Comparison of ENCODE assay signal across 21 cellular contexts in genomic region chr7:133650487-133651292, GRCh38.
DNase-seq lines count a peak whose midpoint lies in the region; ATAC-seq and TF ChIP-seq lines count a peak whose summit lies in the region.
"Had no signal": no experiment of that assay in that cellular context is flagged by ENCODE, and none has a peak within 500 bp of the region (broad histone marks: within the 10 kb centered on the region; RNA-seq: fewer than 3 reads in every experiment).

No MANE protein-coding gene starts in this region.

- no peak overlapping the region for H4K91ac ChIP-seq in IMR-90 (ENCODE audit: insufficient read depth, low read depth, low read length)

- H3K4me1 ChIP-seq in ACC112 (ENCODE audit: control insufficient read depth, insufficient read depth, low read length, unreplicated experiment) = peaks cover 22% of the 10 kb centered on the region
- H3K4me1 ChIP-seq in IMR-90 (ENCODE audit: control insufficient read depth, insufficient read depth, low read length) = peaks cover 4% of the 10 kb centered on the region
- H3K4me1 ChIP-seq in mammary epithelial cell (ENCODE audit: insufficient read depth, low read length) = no peaks in the 10 kb centered on the region
- H3K4me1 ChIP-seq in SJCRH30 = peaks cover 6% of the 10 kb centered on the region
- H3K4me1 ChIP-seq: right lobe of liver had no signal

- intact Hi-C loops in IMR-90 (cut with micrococcal nuclease) (loop anchor here (5.0 kb wide), 1 partner anchor 68 kb away; no protein-coding TSS in a partner anchor), mammary epithelial cell (cut with micrococcal nuclease) (no loop called here)

- no peak overlapping the region for H2BK15ac ChIP-seq in IMR-90 (ENCODE audit: low read depth, low read length)

- in situ Hi-C loops in IMR-90 (cut with MboI; ENCODE audit: low sequenced_read_pairs) (no loop called here), mammary epithelial cell (cut with MboI; ENCODE audit: low sequenced_read_pairs in 2 of 2) (no loop called here)

- no peaks in the 10 kb centered on the region; the same call in 1 of the 2 replicates for H4K20me1 ChIP-seq in IMR-90 (ENCODE audit: insufficient read depth, low read length)
- H4K20me1 ChIP-seq in mammary epithelial cell (ENCODE audit: insufficient read depth, low read length) = no peaks in the 10 kb centered on the region

- H3K23ac ChIP-seq in IMR-90 (ENCODE audit: low read depth, low read length) = no peak overlapping the region

- WGBS in IMR-90 (ENCODE audit: extremely low coverage in 2 of 2, insufficient read length in 1 of 2), 2 experiments = no CpG with 5 or more reads among the region's 5 CpGs
- 56% methylated on average over 5 of the region's 5 CpGs for WGBS in mammary epithelial cell (ENCODE audit: low coverage, missing lambda C conversion rate)

- H3K9me1 ChIP-seq in IMR-90 (ENCODE audit: insufficient read depth, low read length) = peaks cover 2% of the 10 kb centered on the region; the same call in 1 of the 2 replicates

- no peak overlapping the region for H3K14ac ChIP-seq in IMR-90 (replicated peaks; ENCODE audit: low read depth, low read length)

- no peak overlapping the region for H3K56ac ChIP-seq in IMR-90 (ENCODE audit: extremely low read depth, insufficient read depth, low read length)

- dilution Hi-C loops in IMR-90 (cut with HindIII; ENCODE audit: low sequenced_read_pairs, unreplicated experiment) (no loop called here), mammary epithelial cell (cut with HindIII; ENCODE audit: low sequenced_read_pairs) (no loop called here)

- no peak overlapping the region for H2BK20ac ChIP-seq in IMR-90 (ENCODE audit: low read depth, low read length)

- H2AFZ ChIP-seq in ACC112 (ENCODE audit: low read length, unreplicated experiment) (no peak overlapping the region), IMR-90 (replicated peaks; ENCODE audit: low read length, poor library complexity) (no peak overlapping the region), mammary epithelial cell (ENCODE audit: low read depth, low read length) (no peak overlapping the region)

- TF ChIP-seq RAD21 in IMR-90 (IDR thresholded peaks at IDR 0.05; ENCODE audit: low read length) = no peak

- H3K27ac ChIP-seq in ACC112 (ENCODE audit: low read depth, low read length) (peak overlapping the region; percentile 49), IMR-90 (ENCODE audit: insufficient read depth, low read length) (no peak overlapping the region), mammary epithelial cell (ENCODE audit: insufficient read depth, low read depth, low read length) (peak overlapping the region; percentile 7), SJCRH30 (no peak overlapping the region)
- H3K27ac ChIP-seq: A549, right lobe of liver had no signal

- ATAC-seq in IMR-90 (ENCODE audit: low read depth) = no peak
- ATAC-seq: A549; stimulated activated naive CD8-positive, alpha-beta T cell treated with anti-CD3 and anti-CD28 coated beads, Interleukin-15, amount 100 ng/mL, for 72 hours had no signal

- H3K9ac ChIP-seq in IMR-90 (ENCODE audit: low read depth, low read length) = no peak overlapping the region
- no peak overlapping the region for H3K9ac ChIP-seq in mammary epithelial cell (ENCODE audit: insufficient read depth, low read length)

- H3K18ac ChIP-seq in IMR-90 (ENCODE audit: low read depth, low read length) = peak overlapping the region; percentile 47; the same call in 1 of the 2 replicates

- H3K36me3 ChIP-seq in ACC112 (ENCODE audit: insufficient read depth, low read length) (no peaks in the 10 kb centered on the region), IMR-90 (ENCODE audit: control insufficient read depth, insufficient read depth, low read length) (no peaks in the 10 kb centered on the region), mammary epithelial cell (ENCODE audit: insufficient read depth, low read length) (no peaks in the 10 kb centered on the region), SJCRH30 (no peaks in the 10 kb centered on the region)
- H3K36me3 ChIP-seq: right lobe of liver had no signal

- no peaks in the 10 kb centered on the region; a peak in 1 of 4 replicates for H3K79me1 ChIP-seq in IMR-90 (ENCODE audit: low read depth in 1 of 2, low read length in 2 of 2)

- H3K4me2 ChIP-seq in IMR-90 (ENCODE audit: low read depth, low read length) (peak overlapping the region; percentile 7; the same call in 1 of the 2 replicates), mammary epithelial cell (ENCODE audit: insufficient read depth, low read depth, low read length) (no peak overlapping the region)
- H3K4me2 ChIP-seq: A549 had no signal

- no peak overlapping the region for H2AK9ac ChIP-seq in IMR-90 (replicated peaks; ENCODE audit: low read depth, low read length, poor library complexity)

- no peak overlapping the region for H2BK120ac ChIP-seq in IMR-90 (ENCODE audit: low read depth, low read length)

- POLR2A ChIA-PET in IMR-90 (lab: Charles Lee; ENCODE audit: unreplicated experiment) = no interaction called here

- no peak overlapping the region for H2AK5ac ChIP-seq in IMR-90 (ENCODE audit: low read depth, low read length)

- no peak overlapping the region for H3K4me3 ChIP-seq in ACC112 (ENCODE audit: low read depth, low read length)
- no peak overlapping the region for H3K4me3 ChIP-seq in IMR-90 (ENCODE audit: insufficient read depth, low read depth, low read length)
- H3K4me3 ChIP-seq in mammary epithelial cell (replicated peaks in 1 of 3; ENCODE audit: insufficient read depth in 1 of 3, low read depth in 2 of 3, low read length in 3 of 3) = no peak overlapping the region
- no peak overlapping the region for H3K4me3 ChIP-seq in SJCRH30
- H3K4me3 ChIP-seq: A549, right lobe of liver had no signal

- H3K4ac ChIP-seq in IMR-90 (ENCODE audit: low read depth, low read length) = no peak overlapping the region

- H3K79me2 ChIP-seq in ACC112 (ENCODE audit: control insufficient read depth, insufficient read depth, low read length, unreplicated experiment) (no peaks in the 10 kb centered on the region), mammary epithelial cell (ENCODE audit: insufficient read depth, low read length) (no peaks in the 10 kb centered on the region)

- no peak overlapping the region for H2BK5ac ChIP-seq in IMR-90 (ENCODE audit: low read depth, low read length, poor library complexity, severe bottlenecking)

- H4K5ac ChIP-seq in IMR-90 (ENCODE audit: low read depth, low read length) = no peak overlapping the region

- BruUV-seq in IMR-90 (replicated peaks; lab: Mats Ljungman, UMichigan) (no TSS peak), mammary epithelial cell (replicated peaks; lab: Mats Ljungman, UMichigan) (no TSS peak)

- no peak for DNase-seq in IMR-90
- DNase-seq in mammary epithelial cell = no peak
- peak; percentile 13 for DNase-seq in kidney tubule cell (ENCODE audit: low spot score)
- DNase-seq in hypothalamus (lab: John Stamatoyannopoulos, UW) = no peak
- no peak for DNase-seq in activated CD4-positive, alpha-beta T cell treated with anti-CD3 and anti-CD28 coated beads, Interleukin-2, amount 50 U/mL, for 4 hours
- DNase-seq in SJCRH30 = no peak
- no peak for DNase-seq in H4 (ENCODE audit: low spot score)
- DNase-seq: activated CD4-positive, alpha-beta T cell treated with anti-CD3 and anti-CD28 coated beads for 4 hours; activated naive CD4-positive, alpha-beta T cell; CD4-positive, CD25-positive, alpha-beta regulatory T cell; HFFc6; kidney; midbrain; NCI-H187 treated with DMSO at 0.1 percent for 48 hours; NCI-H510A; occipital lobe; right lobe of liver; stimulated activated CD4-positive, alpha-beta T cell treated with anti-CD3 and anti-CD28 coated beads, Interleukin-1b, Interleukin-23, amount 100 ng/mL, for 48 hours; stimulated activated naive CD8-positive, alpha-beta T cell treated with anti-CD3 and anti-CD28 coated beads, Interleukin-15, amount 100 ng/mL, for 72 hours had no signal

- no peak for TF ChIP-seq POLR2A in IMR-90 (IDR thresholded peaks at IDR 0.05; ENCODE audit: low read depth, low read length)

- CTCF ChIA-PET in IMR-90 (lab: Yijun Ruan, JAX) (no interaction called here), mammary epithelial cell (lab: Charles Lee; ENCODE audit: low non-redundant PET) (no interaction called here)

- no peak for TF ChIP-seq CTCF in IMR-90 (conservative IDR thresholded peaks at IDR 0.05; ENCODE audit: low read depth, low read length)
- no peak for TF ChIP-seq CTCF in mammary epithelial cell (conservative IDR thresholded peaks at IDR 0.05 in 1 of 2, IDR thresholded peaks at IDR 0.05 in 1 of 2; ENCODE audit: extremely low read depth in 1 of 2, insufficient read depth in 1 of 2, low read depth in 1 of 2, low read length in 2 of 2)

- H3K27me3 ChIP-seq in ACC112 (ENCODE audit: insufficient read depth, low read length) = no peaks in the 10 kb centered on the region
- no peaks in the 10 kb centered on the region for H3K27me3 ChIP-seq in IMR-90 (ENCODE audit: control insufficient read depth, insufficient read depth, low read length)
- no peaks in the 10 kb centered on the region for H3K27me3 ChIP-seq in mammary epithelial cell (ENCODE audit: insufficient read depth, low read length)
- no peaks in the 10 kb centered on the region for H3K27me3 ChIP-seq in SJCRH30
- H3K27me3 ChIP-seq: right lobe of liver had no signal

- no peak overlapping the region for H4K8ac ChIP-seq in IMR-90 (ENCODE audit: low read depth in 2 of 2, low read length in 2 of 2)

- H3K9me3 ChIP-seq in IMR-90 (ENCODE audit: control insufficient read depth, insufficient read depth, low read length) = no peaks in the 10 kb centered on the region
- no peaks in the 10 kb centered on the region for H3K9me3 ChIP-seq in mammary epithelial cell (replicated peaks; ENCODE audit: insufficient read depth, low read length)
- no peaks in the 10 kb centered on the region for H3K9me3 ChIP-seq in SJCRH30 (replicated peaks)
- H3K9me3 ChIP-seq: A549, right lobe of liver had no signal

TF ChIP-seq in IMR-90, 13 proteins besides CTCF, POLR2A, EP300 and RAD21 (continues in another document):
- TF ChIP-seq USF2 (IDR thresholded peaks at IDR 0.05; ENCODE audit: low read depth, low read length) = no peak
- no peak for TF ChIP-seq CEBPB (IDR thresholded peaks at IDR 0.05; ENCODE audit: low read depth, low read length)
- TF ChIP-seq, protein P1, sequence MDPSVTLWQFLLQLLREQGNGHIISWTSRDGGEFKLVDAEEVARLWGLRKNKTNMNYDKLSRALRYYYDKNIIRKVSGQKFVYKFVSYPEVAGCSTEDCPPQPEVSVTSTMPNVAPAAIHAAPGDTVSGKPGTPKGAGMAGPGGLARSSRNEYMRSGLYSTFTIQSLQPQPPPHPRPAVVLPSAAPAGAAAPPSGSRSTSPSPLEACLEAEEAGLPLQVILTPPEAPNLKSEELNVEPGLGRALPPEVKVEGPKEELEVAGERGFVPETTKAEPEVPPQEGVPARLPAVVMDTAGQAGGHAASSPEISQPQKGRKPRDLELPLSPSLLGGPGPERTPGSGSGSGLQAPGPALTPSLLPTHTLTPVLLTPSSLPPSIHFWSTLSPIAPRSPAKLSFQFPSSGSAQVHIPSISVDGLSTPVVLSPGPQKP (IDR thresholded peaks at IDR 0.05; ENCODE audit: borderline replicate concordance, low read depth, low read length) = no peak

Comparison
In these comparisons a context has a peak if more than half of its experiments do, and no peak if none do; other contexts are left out.
1. H3K27ac ChIP-seq: peak in ACC112 (single experiment) and mammary epithelial cell (single experiment); none in IMR-90 (single experiment) and SJCRH30 (single experiment).